ENCODE assay signal across 1 cellular context in the genomic region with DNA sequence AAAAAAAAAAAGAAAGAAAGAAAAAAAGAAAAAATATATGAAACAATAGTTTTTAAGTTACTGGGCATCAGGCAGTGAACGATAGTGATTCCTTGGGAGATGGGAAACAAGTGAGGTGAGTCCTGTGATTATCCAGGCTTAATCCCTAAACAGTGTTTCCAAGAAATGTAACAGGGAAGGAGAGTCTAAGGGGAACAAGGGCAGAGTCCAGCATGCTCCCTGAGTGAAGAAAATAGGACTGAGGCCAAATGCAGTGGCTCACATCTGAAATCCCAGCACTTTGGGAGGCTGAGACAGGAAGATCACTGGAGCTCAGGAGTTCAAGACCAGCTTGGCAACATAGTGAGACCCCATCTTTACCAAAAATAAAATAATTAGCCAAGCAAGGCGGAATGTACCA.
TF ChIP-seq lines count a peak whose summit lies in the region.

No MANE protein-coding gene starts in this region.

TF ChIP-seq in IMR-90, 13 proteins besides CTCF, POLR2A, EP300 and RAD21:
- TF ChIP-seq NFE2L2 (IDR thresholded peaks at IDR 0.05; ENCODE audit: low read depth, low read length) (no peak), MAFK (IDR thresholded peaks at IDR 0.05; ENCODE audit: low read depth, low read length) (no peak), FOS (IDR thresholded peaks at IDR 0.05; ENCODE audit: low read depth, low read length) (no peak), SMC3 (IDR thresholded peaks at IDR 0.05; ENCODE audit: low read depth, low read length) (no peak), BHLHE40 (IDR thresholded peaks at IDR 0.05; ENCODE audit: low read depth, low read length) (no peak), MAZ (IDR thresholded peaks at IDR 0.05; ENCODE audit: borderline replicate concordance, low read depth, low read length) (no peak), CHD1 (IDR thresholded peaks at IDR 0.05; ENCODE audit: low read depth, low read length) (no peak), USF2 (IDR thresholded peaks at IDR 0.05; ENCODE audit: low read depth, low read length) (no peak), RCOR1 (IDR thresholded peaks at IDR 0.05; ENCODE audit: insufficient replicate concordance, low read length) (no peak), CEBPB (IDR thresholded peaks at IDR 0.05; ENCODE audit: low read depth, low read length) (no peak), MXI1 (IDR thresholded peaks at IDR 0.05; ENCODE audit: borderline replicate concordance, low read depth, low read length) (no peak), RFX5 (IDR thresholded peaks at IDR 0.05; ENCODE audit: low read depth, low read length) (no peak), ELK1 (IDR thresholded peaks at IDR 0.05; ENCODE audit: borderline replicate concordance, low read depth, low read length) (no peak)
TF ChIP-seq in IMR-90: peak in this region for 0.
